1 cellular context compared by ENCODE assay signal in the genomic region with DNA sequence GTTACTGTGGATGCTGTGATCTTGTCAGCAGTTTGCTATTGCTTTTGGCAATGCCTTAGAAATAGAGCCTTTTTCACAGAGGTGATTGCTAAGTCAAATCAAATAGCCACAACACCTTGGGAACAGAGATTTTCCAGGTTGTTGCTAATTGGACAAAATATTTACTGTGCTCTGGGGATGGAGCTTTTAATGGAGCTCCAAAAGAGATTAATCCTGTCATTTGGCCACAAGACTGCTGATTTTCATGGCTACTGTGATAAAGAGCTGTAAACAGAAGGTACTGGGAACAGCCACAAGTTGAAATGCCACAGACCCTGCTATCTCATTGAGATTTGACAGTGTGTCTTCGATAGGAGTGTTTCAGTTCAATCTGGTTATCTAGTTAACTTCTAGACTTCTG.
TF ChIP-seq lines count a peak whose summit lies in the region.

No MANE protein-coding gene starts in this region.

TF ChIP-seq in GM23338, 12 proteins besides CTCF, POLR2A, EP300 and RAD21 (continued from another document):
- TF ChIP-seq ZNF331 (CRISPR knock-in tag; IDR thresholded peaks at IDR 0.05; ENCODE audit: low read depth) (no peak), NANOG (IDR thresholded peaks at IDR 0.05; ENCODE audit: borderline replicate concordance) (no peak)
TF ChIP-seq in GM23338: peak in this region for 0.
